ENCODE assay signal across 8 cellular contexts in genomic region chr6:150865043-150865405, GRCh38. TPM values are rescaled to one million over a fixed set of nuclear protein-coding genes. Genes with fewer than 3 reads are reported as not detected.
DNase-seq lines count a peak whose midpoint lies in the region; ATAC-seq and TF ChIP-seq lines count a peak whose summit lies in the region.

No MANE protein-coding gene starts in this region.

- H3K4me3 ChIP-seq in Peyer's patch (peak overlapping the region; percentile 48 to 83 (median 78)), epithelial cell of esophagus (ENCODE audit: low read length) (peak overlapping the region; percentile 67)

- no peak for TF ChIP-seq POLR2A in Peyer's patch (IDR thresholded peaks at IDR 0.05)

- DNase-seq in Peyer's patch (no peak), epithelial cell of esophagus (ENCODE audit: low read depth) (no peak), progenitor cell of endocrine pancreas (ENCODE audit: low spot score, unreplicated experiment) (no peak), NCI-H1417 treated with DMSO at 0.1 percent for 48 hours (lab: John Stamatoyannopoulos, UW) (no peak), NCI-H2029 treated with DMSO at 0.1 percent for 48 hours (lab: John Stamatoyannopoulos, UW) (no peak)

- H3K36me3 ChIP-seq in ES-I3 (ENCODE audit: insufficient read depth, low read length) = no peaks in the 10 kb centered on the region
- no peaks in the 10 kb centered on the region for H3K36me3 ChIP-seq in Peyer's patch

- H3K36me3 Mint-ChIP-seq in progenitor cell of endocrine pancreas (ENCODE audit: insufficient read depth) = no peaks in the 10 kb centered on the region

- H3K9me3 Mint-ChIP-seq in progenitor cell of endocrine pancreas (ENCODE audit: low read depth) = no peaks in the 10 kb centered on the region

- ATAC-seq in GM21423 (IDR thresholded peaks at IDR 0.05; ENCODE audit: unreplicated experiment) (no peak), HG02981 (IDR thresholded peaks at IDR 0.05; ENCODE audit: unreplicated experiment) (no peak)

- H3K4me1 ChIP-seq in ES-I3 (ENCODE audit: insufficient read depth, low read length) = no peaks in the 10 kb centered on the region
- peaks cover 0 to 4% (median 0%) of the 10 kb centered on the region in 4 donors for H3K4me1 ChIP-seq in Peyer's patch

- H3K9me3 ChIP-seq in ES-I3 (ENCODE audit: control insufficient read depth, insufficient read depth, low read length) = no peaks in the 10 kb centered on the region
- no peaks in the 10 kb centered on the region for H3K9me3 ChIP-seq in Peyer's patch

- no peaks in the 10 kb centered on the region for H3K27me3 ChIP-seq in Peyer's patch

- peak overlapping the region; percentile 74 for H3K4me3 Mint-ChIP-seq in progenitor cell of endocrine pancreas (ENCODE audit: low read depth)

- H3K4me1 Mint-ChIP-seq in progenitor cell of endocrine pancreas (ENCODE audit: low read depth) = peaks cover 14% of the 10 kb centered on the region

- TF ChIP-seq CTCF in Peyer's patch (IDR thresholded peaks at IDR 0.05) (no peak), epithelial cell of esophagus (IDR thresholded peaks at IDR 0.05; ENCODE audit: insufficient read depth, low read depth, low read length, missing control alignments) (no peak), progenitor cell of endocrine pancreas (IDR thresholded peaks at IDR 0.05; ENCODE audit: unreplicated experiment) (no peak)

- H3K27me3 Mint-ChIP-seq in progenitor cell of endocrine pancreas = peaks cover 8% of the 10 kb centered on the region

- peak overlapping the region; percentile 89 for H3K9ac ChIP-seq in ES-I3 (ENCODE audit: low read depth, low read length)

- H3K27ac ChIP-seq in Peyer's patch = peak overlapping the region; percentile 14 to 85 (median 80)

- H3K27ac Mint-ChIP-seq in progenitor cell of endocrine pancreas = peak overlapping the region; percentile 85

RNA-seq across cellular contexts. Expression of gene MTHFD1L, which starts 0.5 kb away (rescaled TPM):
- total RNA-seq in Peyer's patch (10 to 100 TPM in 1 of 4 donors, 1 to 10 TPM in 3; 4.3 to 23.1 (median 4.7) TPM), progenitor cell of endocrine pancreas (37.4 and 44.5 TPM in 2 replicates)
